Comparison of ENCODE assay signal across 9 cellular contexts in the genomic region with DNA sequence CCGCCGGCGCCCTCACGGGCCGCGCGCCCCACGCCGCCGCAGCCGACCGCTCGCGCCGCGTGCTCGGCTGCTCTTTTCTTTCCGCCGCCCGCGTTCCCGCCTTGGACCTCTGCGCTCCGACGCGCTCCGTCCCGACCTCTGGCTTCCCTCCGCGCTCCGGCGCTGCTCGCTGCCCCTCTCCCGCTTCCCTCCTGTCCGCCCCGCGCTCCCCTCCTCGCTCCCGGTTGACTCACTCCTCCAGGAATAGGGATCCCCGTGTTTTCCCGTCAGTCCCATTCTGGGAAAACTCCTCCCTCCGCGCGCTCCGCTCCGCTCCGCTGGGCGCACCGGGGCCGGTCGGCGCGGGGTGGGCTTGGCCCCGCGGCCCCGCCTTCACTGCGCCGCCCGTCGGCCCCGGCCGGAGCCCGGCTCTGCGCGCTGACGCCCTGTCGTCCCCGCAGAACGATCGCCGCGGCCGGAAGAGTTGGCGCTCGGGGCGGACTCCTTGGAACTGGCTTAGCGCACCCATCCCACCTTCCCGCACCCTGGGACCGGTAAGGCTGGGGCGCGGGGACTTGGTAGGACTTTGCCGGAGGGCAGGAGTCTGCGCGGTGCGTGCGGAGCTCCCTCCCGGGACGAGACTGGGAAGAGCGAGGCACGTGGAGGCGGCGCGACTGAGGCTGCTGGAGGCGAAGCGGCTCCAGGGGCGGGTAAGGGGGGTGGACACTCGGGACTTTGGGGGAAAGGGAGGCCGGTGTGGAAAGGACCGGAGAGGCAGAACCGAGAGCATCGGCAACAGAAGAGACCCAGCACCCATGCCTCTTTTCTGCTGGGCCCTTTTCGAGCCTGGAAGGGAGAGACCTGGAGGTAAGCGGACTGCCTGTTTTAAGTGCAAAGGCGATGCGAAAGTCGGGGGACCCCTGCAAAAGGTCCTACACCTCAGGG. TPM values are rescaled to one million over a fixed set of nuclear protein-coding genes. Genes with fewer than 3 reads are reported as not detected.
DNase-seq lines count a peak whose midpoint lies in the region; ATAC-seq, FAIRE-seq and TF ChIP-seq lines count a peak whose summit lies in the region.
"Had no signal": no experiment of that assay in that cellular context is flagged by ENCODE, and none has a peak within 500 bp of the region (broad histone marks: within the 10 kb centered on the region; RNA-seq: fewer than 3 reads in every experiment).

No MANE protein-coding gene starts in this region.

- H3K4me1 ChIP-seq in MM.1S (ENCODE audit: low read length) (no peaks in the 10 kb centered on the region), pancreas (peaks cover 0 to 25% (median 7%) of the 10 kb centered on the region in 3 donors)

- H3K36me3 Mint-ChIP-seq in T-helper 1 cell treated with Interleukin-12 subunit alpha and Interleukin-12 subunit beta and Interleukin-4 antibody, amounts not matched to agents 30 μg/mL and 1 μg/mL, for 36 hours (ENCODE audit: low read depth), result peaks cover 3% of the 10 kb centered on the region
- H3K36me3 Mint-ChIP-seq in activated T-cell treated with anti-CD3 and anti-CD28 coated beads, Interleukin-2, amount 50 U/mL, for 72 hours (ENCODE audit: insufficient read depth in 2 of 2), result peaks cover 2% of the 10 kb centered on the region in 2 donors
- H3K36me3 Mint-ChIP-seq in glutamatergic neuron (ENCODE audit: unreplicated experiment), result no peaks in the 10 kb centered on the region

- no peaks in the 10 kb centered on the region for H3K9me2 ChIP-seq in MM.1S (replicated peaks; ENCODE audit: insufficient read depth, low read length)

- H3K36me3 ChIP-seq in MM.1S (replicated peaks; ENCODE audit: insufficient read depth, low read length), result no peaks in the 10 kb centered on the region
- H3K36me3 ChIP-seq in pancreas, result no peaks in the 10 kb centered on the region

- H3K27me3 ChIP-seq in MM.1S (replicated peaks; ENCODE audit: insufficient read depth, low read length), result peaks cover 7% of the 10 kb centered on the region
- no peaks in the 10 kb centered on the region for H3K27me3 ChIP-seq in pancreas

- no peak for TF ChIP-seq CTCF in MM.1S (IDR thresholded peaks at IDR 0.05; ENCODE audit: low read length)
- no peak for TF ChIP-seq CTCF in glutamatergic neuron (IDR thresholded peaks at IDR 0.05; ENCODE audit: partially characterized antibody, unreplicated experiment)
- TF ChIP-seq CTCF in pancreas (IDR thresholded peaks at IDR 0.05), result no peak

- H3F3A ChIP-seq in MM.1S (ENCODE audit: insufficient read depth, low read length), result no peaks in the 10 kb centered on the region

- H3K9me3 ChIP-seq in MM.1S (replicated peaks; ENCODE audit: insufficient read depth, low read length), result no peaks in the 10 kb centered on the region
- no peaks in the 10 kb centered on the region for H3K9me3 ChIP-seq in pancreas

- H3K4me3 Mint-ChIP-seq in T-helper 1 cell treated with Interleukin-12 subunit alpha and Interleukin-12 subunit beta and Interleukin-4 antibody, amounts not matched to agents 30 μg/mL and 1 μg/mL, for 36 hours, result peak overlapping the region; percentile 71
- H3K4me3 Mint-ChIP-seq in activated T-cell treated with anti-CD3 and anti-CD28 coated beads, Interleukin-2, amount 50 U/mL, for 72 hours, result peak overlapping the region; percentile 53 to 77
- peak overlapping the region; percentile 81 for H3K4me3 Mint-ChIP-seq in glutamatergic neuron (ENCODE audit: unreplicated experiment)

- H4K20me1 ChIP-seq in MM.1S (ENCODE audit: insufficient read depth, low read length), result no peaks in the 10 kb centered on the region

- intact Hi-C loops in pancreas (cut with DNase I), result no loop called here

- FAIRE-seq in pancreas (lab: Jason Lieb, UNC), result no peak
- FAIRE-seq: GM18507 had no signal

- no peaks in the 10 kb centered on the region for H3K9me3 Mint-ChIP-seq in T-helper 1 cell treated with Interleukin-12 subunit alpha and Interleukin-12 subunit beta and Interleukin-4 antibody, amounts not matched to agents 30 μg/mL and 1 μg/mL, for 36 hours
- no peaks in the 10 kb centered on the region for H3K9me3 Mint-ChIP-seq in activated T-cell treated with anti-CD3 and anti-CD28 coated beads, Interleukin-2, amount 50 U/mL, for 72 hours
- peaks cover 9% of the 10 kb centered on the region for H3K9me3 Mint-ChIP-seq in glutamatergic neuron (ENCODE audit: unreplicated experiment)

- H3K4me1 Mint-ChIP-seq in T-helper 1 cell treated with Interleukin-12 subunit alpha and Interleukin-12 subunit beta and Interleukin-4 antibody, amounts not matched to agents 30 μg/mL and 1 μg/mL, for 36 hours (ENCODE audit: low read depth), result peaks cover 14% of the 10 kb centered on the region
- peaks cover 18% of the 10 kb centered on the region for H3K4me1 Mint-ChIP-seq in activated T-cell treated with anti-CD3 and anti-CD28 coated beads, Interleukin-2, amount 50 U/mL, for 72 hours (ENCODE audit: low read depth)
- peaks cover 17% of the 10 kb centered on the region for H3K4me1 Mint-ChIP-seq in glutamatergic neuron (ENCODE audit: low read depth, unreplicated experiment)

- no peak overlapping the region for H3K27ac ChIP-seq in MM.1S (ENCODE audit: low read length)
- H3K27ac ChIP-seq in pancreas, result peak overlapping the region; percentile 68 to 83 (median 76)

- 1 to 2% methylated on average over 88 to 106 of the region's 106 CpGs for WGBS in pancreas, 2 donors

- ATAC-seq in activated T-cell treated with anti-CD3 and anti-CD28 coated beads, Interleukin-2, amount 50 U/mL, for 72 hours (replicated peaks in 1 of 2), result peak; percentile 61 to 67
- ATAC-seq in pancreas (peak; percentile 48 to 69 (median 57)), GM21576 (IDR thresholded peaks at IDR 0.05; ENCODE audit: unreplicated experiment) (no peak)

- 0 out of 2 replicates have a peak, but pooled peaks cover 4% of the 10 kb centered on the region for H3K79me2 ChIP-seq in MM.1S (ENCODE audit: low read length)

- H3K9ac ChIP-seq in MM.1S (ENCODE audit: low read length), result peak overlapping the region; percentile 38; the same call in 1 of the 2 replicates

- H3K4me3 ChIP-seq in MM.1S (ENCODE audit: low read length), result peak overlapping the region; percentile 64
- H3K4me3 ChIP-seq in pancreas, result peak overlapping the region; percentile 39 to 70 (median 60)

- peak overlapping the region; percentile 83 for H3K4me2 ChIP-seq in MM.1S (ENCODE audit: low read depth, low read length)

- peaks cover 58% of the 10 kb centered on the region for H3K27me3 Mint-ChIP-seq in T-helper 1 cell treated with Interleukin-12 subunit alpha and Interleukin-12 subunit beta and Interleukin-4 antibody, amounts not matched to agents 30 μg/mL and 1 μg/mL, for 36 hours (ENCODE audit: low read depth)
- peaks cover 61% of the 10 kb centered on the region for H3K27me3 Mint-ChIP-seq in activated T-cell treated with anti-CD3 and anti-CD28 coated beads, Interleukin-2, amount 50 U/mL, for 72 hours (ENCODE audit: low read depth)
- H3K27me3 Mint-ChIP-seq in glutamatergic neuron (ENCODE audit: unreplicated experiment), result peaks cover 6% of the 10 kb centered on the region

- peak overlapping the region; percentile 86 for H2AFZ ChIP-seq in MM.1S (ENCODE audit: low read length)

- DNase-seq in T-helper 1 cell (no peak), MM.1S (peak; percentile 27), glutamatergic neuron (peak; percentile 59), pancreas (peak; percentile 68 to 84 (median 76)), DMS153 treated with DMSO at 0.1 percent for 48 hours (lab: John Stamatoyannopoulos, UW; ENCODE audit: unreplicated experiment) (no peak)
- peak; percentile 34 to 45 for DNase-seq in activated T-cell treated with anti-CD3 and anti-CD28 coated beads, Interleukin-2, amount 50 U/mL, for 72 hours

- H3K27ac Mint-ChIP-seq in T-helper 1 cell treated with Interleukin-12 subunit alpha and Interleukin-12 subunit beta and Interleukin-4 antibody, amounts not matched to agents 30 μg/mL and 1 μg/mL, for 36 hours, result no peak overlapping the region
- H3K27ac Mint-ChIP-seq in activated T-cell treated with anti-CD3 and anti-CD28 coated beads, Interleukin-2, amount 50 U/mL, for 72 hours, result no peak overlapping the region
- H3K27ac Mint-ChIP-seq in glutamatergic neuron (ENCODE audit: unreplicated experiment), result no peak overlapping the region

RNA-seq across cellular contexts. Expression of gene TEAD4, which starts 0.6 kb away (rescaled TPM):
- total RNA-seq in activated T-cell treated with anti-CD3 and anti-CD28 coated beads, Interleukin-2, amount 50 U/mL, for 72 hours, result 1 to 10 TPM; 3.5 to 3.8 TPM
- total RNA-seq in glutamatergic neuron (ENCODE audit: unreplicated experiment), result 3.8 TPM
- 10 to 100 TPM; 22.6 to 43.8 (median 31.0) TPM for total RNA-seq in pancreas
- 10 to 100 TPM; 17.4 to 30.3 TPM for polyA plus RNA-seq in pancreas

Comparison
In these comparisons a context has a peak if more than half of its experiments do, and no peak if none do; other contexts are left out.
1. DNase-seq: peak in MM.1S (single experiment), activated T-cell treated with anti-CD3 and anti-CD28 coated beads, Interleukin-2, amount 50 U/mL, for 72 hours (2 of 2), glutamatergic neuron (single experiment) and pancreas (6 of 6); none in T-helper 1 cell (0 of 5) and DMS153 treated with DMSO at 0.1 percent for 48 hours (single experiment).
2. Peak in every context shown above with its lines, with median percentiles within 50 percentile points of each other: H3K4me3 Mint-ChIP-seq.